13 cellular contexts compared by ENCODE assay signal in the genomic region with DNA sequence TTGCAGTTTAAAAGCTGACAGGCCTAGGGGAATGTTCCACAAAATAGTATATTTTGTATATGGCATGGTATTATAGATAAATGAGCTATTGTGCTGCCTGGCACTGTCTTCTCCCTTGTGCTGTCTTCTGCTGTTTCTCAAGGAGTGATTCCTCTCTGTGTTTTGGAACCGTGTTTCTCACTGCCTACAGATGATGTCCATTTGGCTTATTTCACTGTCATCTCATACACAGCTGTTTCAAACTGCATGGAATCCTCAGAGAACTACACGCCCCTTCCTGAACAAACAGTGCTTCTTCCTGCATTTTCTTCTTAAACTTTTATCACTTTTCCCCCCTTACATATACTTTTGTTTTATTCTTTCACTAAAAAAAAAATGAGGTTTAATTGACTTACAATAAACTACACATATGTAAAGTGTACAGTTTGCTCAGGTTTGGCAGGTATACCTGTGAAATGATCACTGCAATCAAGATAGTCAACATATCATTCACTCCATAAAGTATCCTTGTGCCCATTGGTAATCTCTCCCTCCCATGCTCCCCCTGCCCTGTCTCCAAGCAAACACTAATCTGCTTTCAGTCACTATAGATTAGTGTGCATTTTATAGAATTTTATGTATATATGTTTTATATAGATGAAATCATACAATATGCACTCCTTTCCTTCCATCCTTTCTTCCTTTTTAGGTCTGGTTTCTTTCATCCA. TPM values are rescaled to one million over a fixed set of nuclear protein-coding genes. Genes with fewer than 3 reads are reported as not detected.
DNase-seq lines count a peak whose midpoint lies in the region; ATAC-seq and TF ChIP-seq lines count a peak whose summit lies in the region.
"Had no signal": no experiment of that assay in that cellular context is flagged by ENCODE, and none has a peak within 500 bp of the region (broad histone marks: within the 10 kb centered on the region; RNA-seq: fewer than 3 reads in every experiment).

No MANE protein-coding gene starts in this region.

- H3K4me3 Mint-ChIP-seq in progenitor cell of endocrine pancreas (ENCODE audit: low read depth): no peak overlapping the region
- no peak overlapping the region for H3K4me3 Mint-ChIP-seq in activated T-cell treated with anti-CD3 and anti-CD28 coated beads, Interleukin-2, amount 50 U/mL, for 24 hours
- no peak overlapping the region for H3K4me3 Mint-ChIP-seq in activated CD8-positive, alpha-beta memory T cell treated with anti-CD3 and anti-CD28 coated beads, Interleukin-2, amount 10 ng/mL, durations not matched to agents 7 days and 5 days
- no peak overlapping the region for H3K4me3 Mint-ChIP-seq in stimulated activated memory B cell treated with anti-CD40 and anti-IgM and Interleukin-4, amounts not matched to agents 10 μg/mL and 1 μg/mL and 100 μg/mL, for 72 hours
- H3K4me3 Mint-ChIP-seq: CD14-positive monocyte; dendritic cell treated with granulocyte-macrophage colony-stimulating factor and Interleukin-4, amounts not matched to agents 40 ng/mL and 50 ng/mL, for 4 days had no signal

- peaks cover 0 to 30% (median 22%) of the 10 kb centered on the region in 12 donors for H3K4me1 ChIP-seq in heart left ventricle

- peaks cover 8% of the 10 kb centered on the region for H3K9me3 Mint-ChIP-seq in progenitor cell of endocrine pancreas (ENCODE audit: low read depth)
- H3K9me3 Mint-ChIP-seq in activated T-cell treated with anti-CD3 and anti-CD28 coated beads, Interleukin-2, amount 50 U/mL, for 24 hours: no peaks in the 10 kb centered on the region
- H3K9me3 Mint-ChIP-seq in activated CD8-positive, alpha-beta memory T cell treated with anti-CD3 and anti-CD28 coated beads, Interleukin-2, amount 10 ng/mL, durations not matched to agents 7 days and 5 days (ENCODE audit: low read depth): no peaks in the 10 kb centered on the region
- no peaks in the 10 kb centered on the region for H3K9me3 Mint-ChIP-seq in stimulated activated memory B cell treated with anti-CD40 and anti-IgM and Interleukin-4, amounts not matched to agents 10 μg/mL and 1 μg/mL and 100 μg/mL, for 72 hours
- H3K9me3 Mint-ChIP-seq: dendritic cell treated with granulocyte-macrophage colony-stimulating factor and Interleukin-4, amounts not matched to agents 40 ng/mL and 50 ng/mL, for 4 days had no signal

- WGBS in heart left ventricle, 4 donors: 29 to 47% (median 34%) methylated on average over 2 of the region's 2 CpGs

- TF ChIP-seq CTCF in heart left ventricle (IDR thresholded peaks at IDR 0.05) (no peak), progenitor cell of endocrine pancreas (IDR thresholded peaks at IDR 0.05; ENCODE audit: unreplicated experiment) (no peak)

- H3K27ac ChIP-seq in SK-N-MC (peak overlapping the region; percentile 98), heart left ventricle (peak overlapping the region in 6 of 12 donors; percentile 9 to 52 (median 37))
- H3K27ac ChIP-seq: 22Rv1 had no signal

- H3K36me3 ChIP-seq in SK-N-MC (ENCODE audit: insufficient read depth, low read length): no peaks in the 10 kb centered on the region
- H3K36me3 ChIP-seq in heart left ventricle: peaks cover 0 to 2% (median 0%) of the 10 kb centered on the region in 9 donors
- H3K36me3 ChIP-seq: esophagus muscularis mucosa had no signal

- H3K27me3 Mint-ChIP-seq in progenitor cell of endocrine pancreas: no peaks in the 10 kb centered on the region
- H3K27me3 Mint-ChIP-seq in activated T-cell treated with anti-CD3 and anti-CD28 coated beads, Interleukin-2, amount 50 U/mL, for 24 hours: no peaks in the 10 kb centered on the region
- H3K27me3 Mint-ChIP-seq in activated CD8-positive, alpha-beta memory T cell treated with anti-CD3 and anti-CD28 coated beads, Interleukin-2, amount 10 ng/mL, durations not matched to agents 7 days and 5 days: no peaks in the 10 kb centered on the region
- no peaks in the 10 kb centered on the region for H3K27me3 Mint-ChIP-seq in stimulated activated memory B cell treated with anti-CD40 and anti-IgM and Interleukin-4, amounts not matched to agents 10 μg/mL and 1 μg/mL and 100 μg/mL, for 72 hours
- H3K27me3 Mint-ChIP-seq: dendritic cell treated with granulocyte-macrophage colony-stimulating factor and Interleukin-4, amounts not matched to agents 40 ng/mL and 50 ng/mL, for 4 days had no signal

- peak overlapping the region; percentile 62 for H3K4me3 ChIP-seq in SK-N-MC
- no peak overlapping the region for H3K4me3 ChIP-seq in heart left ventricle
- H3K4me3 ChIP-seq: esophagus muscularis mucosa had no signal

- peak; percentile 38 to 78 (median 59) for ATAC-seq in heart left ventricle
- ATAC-seq in activated CD8-positive, alpha-beta memory T cell treated with anti-CD3 and anti-CD28 coated beads, Interleukin-2, amount 10 ng/mL, durations not matched to agents 7 days and 5 days: no peak
- ATAC-seq in stimulated activated memory B cell treated with anti-CD40 and anti-IgM and Interleukin-4, amounts not matched to agents 10 μg/mL and 1 μg/mL and 100 μg/mL, for 72 hours: no peak
- ATAC-seq: left lobe of liver had no signal

- H3K36me3 Mint-ChIP-seq in progenitor cell of endocrine pancreas (ENCODE audit: insufficient read depth): peaks cover 11% of the 10 kb centered on the region
- H3K36me3 Mint-ChIP-seq in activated T-cell treated with anti-CD3 and anti-CD28 coated beads, Interleukin-2, amount 50 U/mL, for 24 hours (ENCODE audit: low read depth): peaks cover 7% of the 10 kb centered on the region
- peaks cover 6% of the 10 kb centered on the region for H3K36me3 Mint-ChIP-seq in activated CD8-positive, alpha-beta memory T cell treated with anti-CD3 and anti-CD28 coated beads, Interleukin-2, amount 10 ng/mL, durations not matched to agents 7 days and 5 days
- H3K36me3 Mint-ChIP-seq in stimulated activated memory B cell treated with anti-CD40 and anti-IgM and Interleukin-4, amounts not matched to agents 10 μg/mL and 1 μg/mL and 100 μg/mL, for 72 hours: peaks cover 7% of the 10 kb centered on the region

- peaks cover 20% of the 10 kb centered on the region for H3K4me1 Mint-ChIP-seq in progenitor cell of endocrine pancreas (ENCODE audit: low read depth)
- peaks cover 24% of the 10 kb centered on the region for H3K4me1 Mint-ChIP-seq in activated T-cell treated with anti-CD3 and anti-CD28 coated beads, Interleukin-2, amount 50 U/mL, for 24 hours (ENCODE audit: low read depth)
- peaks cover 5% of the 10 kb centered on the region for H3K4me1 Mint-ChIP-seq in activated CD8-positive, alpha-beta memory T cell treated with anti-CD3 and anti-CD28 coated beads, Interleukin-2, amount 10 ng/mL, durations not matched to agents 7 days and 5 days
- H3K4me1 Mint-ChIP-seq in stimulated activated memory B cell treated with anti-CD40 and anti-IgM and Interleukin-4, amounts not matched to agents 10 μg/mL and 1 μg/mL and 100 μg/mL, for 72 hours: peaks cover 30% of the 10 kb centered on the region
- H3K4me1 Mint-ChIP-seq: CD14-positive monocyte had no signal

- peak overlapping the region; percentile 62 for H3K9ac ChIP-seq in SK-N-MC (ENCODE audit: insufficient read length)

- no peaks in the 10 kb centered on the region for H3K27me3 ChIP-seq in heart left ventricle
- H3K27me3 ChIP-seq: esophagus muscularis mucosa had no signal

- DNase-seq in DMS 273 (lab: John Stamatoyannopoulos, UW; ENCODE audit: unreplicated experiment): peak; percentile 40
- no peak for DNase-seq in DMS 273 treated with DMSO at 0.1 percent for 48 hours (lab: John Stamatoyannopoulos, UW)
- DNase-seq in SK-N-MC (ENCODE audit: low read depth, low spot score): no peak
- DNase-seq in heart left ventricle: no peak
- DNase-seq in progenitor cell of endocrine pancreas (ENCODE audit: low spot score, unreplicated experiment): no peak
- DNase-seq in activated T-cell treated with anti-CD3 and anti-CD28 coated beads, Interleukin-2, amount 50 U/mL, for 24 hours: no peak
- DNase-seq in activated CD8-positive, alpha-beta memory T cell treated with anti-CD3 and anti-CD28 coated beads, Interleukin-2, amount 10 ng/mL, durations not matched to agents 7 days and 5 days: no peak

- intact Hi-C loops in heart left ventricle (cut with DNase I): loop anchor here in 1 of 10 donors (5.0 kb wide), 1 partner anchor 36 kb away; no protein-coding TSS in a partner anchor

- CTCF ChIA-PET in activated CD8-positive, alpha-beta memory T cell treated with anti-CD3 and anti-CD28 coated beads, Interleukin-2, amount 10 ng/mL, durations not matched to agents 7 days and 5 days (lab: Charles Lee): interaction anchor here (1.1 kb wide), 1 partner anchor 16 kb away, joined by 3 read pairs; no protein-coding TSS in a partner anchor

- no peak for TF ChIP-seq POLR2A in heart left ventricle (IDR thresholded peaks at IDR 0.05)

- H3K9me3 ChIP-seq in SK-N-MC (ENCODE audit: low read depth, low read length) (no peaks in the 10 kb centered on the region), heart left ventricle (no peaks in the 10 kb centered on the region)
- H3K9me3 ChIP-seq: esophagus muscularis mucosa had no signal

- H3K27ac Mint-ChIP-seq in progenitor cell of endocrine pancreas: peak overlapping the region; percentile 64
- no peak overlapping the region for H3K27ac Mint-ChIP-seq in activated T-cell treated with anti-CD3 and anti-CD28 coated beads, Interleukin-2, amount 50 U/mL, for 24 hours
- no peak overlapping the region for H3K27ac Mint-ChIP-seq in activated CD8-positive, alpha-beta memory T cell treated with anti-CD3 and anti-CD28 coated beads, Interleukin-2, amount 10 ng/mL, durations not matched to agents 7 days and 5 days
- H3K27ac Mint-ChIP-seq in stimulated activated memory B cell treated with anti-CD40 and anti-IgM and Interleukin-4, amounts not matched to agents 10 μg/mL and 1 μg/mL and 100 μg/mL, for 72 hours: no peak overlapping the region
- H3K27ac Mint-ChIP-seq: dendritic cell treated with granulocyte-macrophage colony-stimulating factor and Interleukin-4, amounts not matched to agents 40 ng/mL and 50 ng/mL, for 4 days had no signal

RNA-seq across cellular contexts. Expression of a gene that starts 43.0 kb away (rescaled TPM):
- total RNA-seq in heart left ventricle (10 to 100 TPM in 5 of 9 donors, 1 to 10 TPM in 4; 7.4 to 15.0 (median 11.3) TPM), progenitor cell of endocrine pancreas (51.3 and 58.1 TPM in 2 replicates)
- 1 to 10 TPM; 4.6 to 6.5 TPM for polyA plus RNA-seq in heart left ventricle
- total RNA-seq in activated CD8-positive, alpha-beta memory T cell treated with anti-CD3 and anti-CD28 coated beads, Interleukin-2, amount 10 ng/mL, durations not matched to agents 7 days and 5 days: 10 to 100 TPM; 12.3 to 16.8 TPM

Comparison
In these comparisons a context has a peak if more than half of its experiments do, and no peak if none do; other contexts are left out.
1. ATAC-seq: peak in heart left ventricle (4 of 4); none in activated CD8-positive, alpha-beta memory T cell treated with anti-CD3 and anti-CD28 coated beads, Interleukin-2, amount 10 ng/mL, durations not matched to agents 7 days and 5 days (single experiment) and stimulated activated memory B cell treated with anti-CD40 and anti-IgM and Interleukin-4, amounts not matched to agents 10 μg/mL and 1 μg/mL and 100 μg/mL, for 72 hours (single experiment).